In genomic region chr7:157559596-157560257, GRCh38 we compare ENCODE assay signal across 1 cellular context.
TF ChIP-seq lines count a peak whose summit lies in the region.

No MANE protein-coding gene starts in this region.

TF ChIP-seq in HepG2, 621 proteins besides CTCF, POLR2A, EP300 and RAD21 (continued from another document and continues in another):
- TF ChIP-seq, protein P1, sequence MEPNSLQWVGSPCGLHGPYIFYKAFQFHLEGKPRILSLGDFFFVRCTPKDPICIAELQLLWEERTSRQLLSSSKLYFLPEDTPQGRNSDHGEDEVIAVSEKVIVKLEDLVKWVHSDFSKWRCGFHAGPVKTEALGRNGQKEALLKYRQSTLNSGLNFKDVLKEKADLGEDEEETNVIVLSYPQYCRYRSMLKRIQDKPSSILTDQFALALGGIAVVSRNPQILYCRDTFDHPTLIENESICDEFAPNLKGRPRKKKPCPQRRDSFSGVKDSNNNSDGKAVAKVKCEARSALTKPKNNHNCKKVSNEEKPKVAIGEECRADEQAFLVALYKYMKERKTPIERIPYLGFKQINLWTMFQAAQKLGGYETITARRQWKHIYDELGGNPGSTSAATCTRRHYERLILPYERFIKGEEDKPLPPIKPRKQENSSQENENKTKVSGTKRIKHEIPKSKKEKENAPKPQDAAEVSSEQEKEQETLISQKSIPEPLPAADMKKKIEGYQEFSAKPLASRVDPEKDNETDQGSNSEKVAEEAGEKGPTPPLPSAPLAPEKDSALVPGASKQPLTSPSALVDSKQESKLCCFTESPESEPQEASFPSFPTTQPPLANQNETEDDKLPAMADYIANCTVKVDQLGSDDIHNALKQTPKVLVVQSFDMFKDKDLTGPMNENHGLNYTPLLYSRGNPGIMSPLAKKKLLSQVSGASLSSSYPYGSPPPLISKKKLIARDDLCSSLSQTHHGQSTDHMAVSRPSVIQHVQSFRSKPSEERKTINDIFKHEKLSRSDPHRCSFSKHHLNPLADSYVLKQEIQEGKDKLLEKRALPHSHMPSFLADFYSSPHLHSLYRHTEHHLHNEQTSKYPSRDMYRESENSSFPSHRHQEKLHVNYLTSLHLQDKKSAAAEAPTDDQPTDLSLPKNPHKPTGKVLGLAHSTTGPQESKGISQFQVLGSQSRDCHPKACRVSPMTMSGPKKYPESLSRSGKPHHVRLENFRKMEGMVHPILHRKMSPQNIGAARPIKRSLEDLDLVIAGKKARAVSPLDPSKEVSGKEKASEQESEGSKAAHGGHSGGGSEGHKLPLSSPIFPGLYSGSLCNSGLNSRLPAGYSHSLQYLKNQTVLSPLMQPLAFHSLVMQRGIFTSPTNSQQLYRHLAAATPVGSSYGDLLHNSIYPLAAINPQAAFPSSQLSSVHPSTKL (CRISPR knock-in tag; IDR thresholded peaks at IDR 0.05): peak; percentile 48; the same call in 1 of the 2 replicates
- no peak for TF ChIP-seq SMYD3 (CRISPR knock-in tag; IDR thresholded peaks at IDR 0.05)
- TF ChIP-seq JARID2 (CRISPR knock-in tag; IDR thresholded peaks at IDR 0.05; ENCODE audit: insufficient replicate concordance): no peak
- TF ChIP-seq ZNF367 (CRISPR knock-in tag; IDR thresholded peaks at IDR 0.05; ENCODE audit: borderline replicate concordance): no peak
- TF ChIP-seq TCF12 (IDR thresholded peaks at IDR 0.05): no peak
- TF ChIP-seq TCF12 (CRISPR knock-in tag; IDR thresholded peaks at IDR 0.05): no peak
- TF ChIP-seq SP1 (IDR thresholded peaks at IDR 0.05): no peak
- TF ChIP-seq SP1 (CRISPR knock-in tag; IDR thresholded peaks at IDR 0.05): peak; percentile 25; the same call in 1 of the 2 replicates
- TF ChIP-seq FOXO1 (CRISPR knock-in tag; IDR thresholded peaks at IDR 0.05): peak; percentile 44; the same call in 1 of the 2 replicates
- no peak for TF ChIP-seq ATM (IDR thresholded peaks at IDR 0.05; ENCODE audit: borderline replicate concordance)
- TF ChIP-seq ZC3H13 (CRISPR knock-in tag; IDR thresholded peaks at IDR 0.05): peak; percentile 7; the same call in 1 of the 2 replicates
- peak; percentile 62; the same call in 1 of the 2 replicates for TF ChIP-seq NCOR1 (IDR thresholded peaks at IDR 0.05; ENCODE audit: borderline replicate concordance, low read length)
- peak; percentile 39 for TF ChIP-seq HNRNPLL (IDR thresholded peaks at IDR 0.05; ENCODE audit: low read depth, low read length, poor library complexity, severe bottlenecking)
- peak; percentile 55; the same call in 1 of the 2 replicates for TF ChIP-seq ZNF670 (CRISPR knock-in tag; IDR thresholded peaks at IDR 0.05; ENCODE audit: borderline replicate concordance)
- peak; percentile 23; the same call in 1 of the 2 replicates for TF ChIP-seq ZNF629 (CRISPR knock-in tag; conservative IDR thresholded peaks at IDR 0.05)
- no peak for TF ChIP-seq ZNF343 (CRISPR knock-in tag; IDR thresholded peaks at IDR 0.05)
- no peak for TF ChIP-seq ZNF180 (CRISPR knock-in tag; IDR thresholded peaks at IDR 0.05; ENCODE audit: borderline replicate concordance, low read depth)
- no peak for TF ChIP-seq MIXL1 (CRISPR knock-in tag; IDR thresholded peaks at IDR 0.05)
- TF ChIP-seq CEBPB (IDR thresholded peaks at IDR 0.05; ENCODE audit: borderline replicate concordance, low read depth, low read length): 0 out of 2 replicates have a peak, but pooled peaks have one; percentile 1
- TF ChIP-seq SKIL (CRISPR knock-in tag; IDR thresholded peaks at IDR 0.05; ENCODE audit: borderline replicate concordance): no peak
- TF ChIP-seq TEAD3 (CRISPR knock-in tag; optimal IDR thresholded peaks at IDR 0.05; ENCODE audit: borderline replicate concordance): peak; percentile 48
- TF ChIP-seq, protein P2, sequence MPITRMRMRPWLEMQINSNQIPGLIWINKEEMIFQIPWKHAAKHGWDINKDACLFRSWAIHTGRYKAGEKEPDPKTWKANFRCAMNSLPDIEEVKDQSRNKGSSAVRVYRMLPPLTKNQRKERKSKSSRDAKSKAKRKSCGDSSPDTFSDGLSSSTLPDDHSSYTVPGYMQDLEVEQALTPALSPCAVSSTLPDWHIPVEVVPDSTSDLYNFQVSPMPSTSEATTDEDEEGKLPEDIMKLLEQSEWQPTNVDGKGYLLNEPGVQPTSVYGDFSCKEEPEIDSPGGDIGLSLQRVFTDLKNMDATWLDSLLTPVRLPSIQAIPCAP (CRISPR knock-in tag; IDR thresholded peaks at IDR 0.05; ENCODE audit: low read depth): no peak
- TF ChIP-seq GATAD2A (CRISPR knock-in tag; IDR thresholded peaks at IDR 0.05): 0 out of 2 replicates have a peak, but pooled peaks have one; percentile 27
- TF ChIP-seq HNRNPL (IDR thresholded peaks at IDR 0.05; ENCODE audit: low read depth, low read length): no peak
- peak; percentile 17; the same call in 1 of the 2 replicates for TF ChIP-seq ZGPAT (CRISPR knock-in tag; IDR thresholded peaks at IDR 0.05)
- TF ChIP-seq, protein P3, sequence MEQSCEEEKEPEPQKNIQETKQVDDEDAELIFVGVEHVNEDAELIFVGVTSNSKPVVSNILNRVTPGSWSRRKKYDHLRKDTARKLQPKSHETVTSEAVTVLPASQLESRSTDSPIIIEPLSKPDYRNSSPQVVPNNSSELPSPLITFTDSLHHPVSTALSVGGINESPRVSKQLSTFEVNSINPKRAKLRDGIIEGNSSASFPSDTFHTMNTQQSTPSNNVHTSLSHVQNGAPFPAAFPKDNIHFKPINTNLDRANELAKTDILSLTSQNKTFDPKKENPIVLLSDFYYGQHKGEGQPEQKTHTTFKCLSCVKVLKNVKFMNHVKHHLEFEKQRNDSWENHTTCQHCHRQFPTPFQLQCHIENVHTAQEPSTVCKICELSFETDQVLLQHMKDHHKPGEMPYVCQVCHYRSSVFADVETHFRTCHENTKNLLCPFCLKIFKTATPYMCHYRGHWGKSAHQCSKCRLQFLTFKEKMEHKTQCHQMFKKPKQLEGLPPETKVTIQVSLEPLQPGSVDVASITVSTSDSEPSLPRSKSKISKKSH (CRISPR knock-in tag; IDR thresholded peaks at IDR 0.05; ENCODE audit: borderline replicate concordance): 0 out of 2 replicates have a peak, but pooled peaks have one; percentile 28
- peak; percentile 20 for TF ChIP-seq SKI (IDR thresholded peaks at IDR 0.05; ENCODE audit: partially characterized antibody)
- 0 out of 2 replicates have a peak, but pooled peaks have one; percentile 48 for TF ChIP-seq ETV5 (CRISPR knock-in tag; IDR thresholded peaks at IDR 0.05; ENCODE audit: borderline replicate concordance)
- peak; percentile 46; the same call in 1 of the 2 replicates for TF ChIP-seq ZSCAN21 (CRISPR knock-in tag; IDR thresholded peaks at IDR 0.05; ENCODE audit: borderline replicate concordance)
- TF ChIP-seq ZNF619 (CRISPR knock-in tag; IDR thresholded peaks at IDR 0.05): no peak
- no peak for TF ChIP-seq STAT6 (CRISPR knock-in tag; IDR thresholded peaks at IDR 0.05; ENCODE audit: borderline replicate concordance)
- TF ChIP-seq, protein P4, sequence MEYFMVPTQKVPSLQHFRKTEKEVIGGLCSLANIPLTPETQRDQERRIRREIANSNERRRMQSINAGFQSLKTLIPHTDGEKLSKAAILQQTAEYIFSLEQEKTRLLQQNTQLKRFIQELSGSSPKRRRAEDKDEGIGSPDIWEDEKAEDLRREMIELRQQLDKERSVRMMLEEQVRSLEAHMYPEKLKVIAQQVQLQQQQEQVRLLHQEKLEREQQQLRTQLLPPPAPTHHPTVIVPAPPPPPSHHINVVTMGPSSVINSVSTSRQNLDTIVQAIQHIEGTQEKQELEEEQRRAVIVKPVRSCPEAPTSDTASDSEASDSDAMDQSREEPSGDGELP (IDR thresholded peaks at IDR 0.05; ENCODE audit: borderline replicate concordance, low read depth): peak; percentile 70; the same call in 1 of the 2 replicates
- TF ChIP-seq ZFP41 (CRISPR knock-in tag; IDR thresholded peaks at IDR 0.05; ENCODE audit: borderline replicate concordance): peak; percentile 18; the same call in 1 of the 2 replicates
- TF ChIP-seq, protein P5, sequence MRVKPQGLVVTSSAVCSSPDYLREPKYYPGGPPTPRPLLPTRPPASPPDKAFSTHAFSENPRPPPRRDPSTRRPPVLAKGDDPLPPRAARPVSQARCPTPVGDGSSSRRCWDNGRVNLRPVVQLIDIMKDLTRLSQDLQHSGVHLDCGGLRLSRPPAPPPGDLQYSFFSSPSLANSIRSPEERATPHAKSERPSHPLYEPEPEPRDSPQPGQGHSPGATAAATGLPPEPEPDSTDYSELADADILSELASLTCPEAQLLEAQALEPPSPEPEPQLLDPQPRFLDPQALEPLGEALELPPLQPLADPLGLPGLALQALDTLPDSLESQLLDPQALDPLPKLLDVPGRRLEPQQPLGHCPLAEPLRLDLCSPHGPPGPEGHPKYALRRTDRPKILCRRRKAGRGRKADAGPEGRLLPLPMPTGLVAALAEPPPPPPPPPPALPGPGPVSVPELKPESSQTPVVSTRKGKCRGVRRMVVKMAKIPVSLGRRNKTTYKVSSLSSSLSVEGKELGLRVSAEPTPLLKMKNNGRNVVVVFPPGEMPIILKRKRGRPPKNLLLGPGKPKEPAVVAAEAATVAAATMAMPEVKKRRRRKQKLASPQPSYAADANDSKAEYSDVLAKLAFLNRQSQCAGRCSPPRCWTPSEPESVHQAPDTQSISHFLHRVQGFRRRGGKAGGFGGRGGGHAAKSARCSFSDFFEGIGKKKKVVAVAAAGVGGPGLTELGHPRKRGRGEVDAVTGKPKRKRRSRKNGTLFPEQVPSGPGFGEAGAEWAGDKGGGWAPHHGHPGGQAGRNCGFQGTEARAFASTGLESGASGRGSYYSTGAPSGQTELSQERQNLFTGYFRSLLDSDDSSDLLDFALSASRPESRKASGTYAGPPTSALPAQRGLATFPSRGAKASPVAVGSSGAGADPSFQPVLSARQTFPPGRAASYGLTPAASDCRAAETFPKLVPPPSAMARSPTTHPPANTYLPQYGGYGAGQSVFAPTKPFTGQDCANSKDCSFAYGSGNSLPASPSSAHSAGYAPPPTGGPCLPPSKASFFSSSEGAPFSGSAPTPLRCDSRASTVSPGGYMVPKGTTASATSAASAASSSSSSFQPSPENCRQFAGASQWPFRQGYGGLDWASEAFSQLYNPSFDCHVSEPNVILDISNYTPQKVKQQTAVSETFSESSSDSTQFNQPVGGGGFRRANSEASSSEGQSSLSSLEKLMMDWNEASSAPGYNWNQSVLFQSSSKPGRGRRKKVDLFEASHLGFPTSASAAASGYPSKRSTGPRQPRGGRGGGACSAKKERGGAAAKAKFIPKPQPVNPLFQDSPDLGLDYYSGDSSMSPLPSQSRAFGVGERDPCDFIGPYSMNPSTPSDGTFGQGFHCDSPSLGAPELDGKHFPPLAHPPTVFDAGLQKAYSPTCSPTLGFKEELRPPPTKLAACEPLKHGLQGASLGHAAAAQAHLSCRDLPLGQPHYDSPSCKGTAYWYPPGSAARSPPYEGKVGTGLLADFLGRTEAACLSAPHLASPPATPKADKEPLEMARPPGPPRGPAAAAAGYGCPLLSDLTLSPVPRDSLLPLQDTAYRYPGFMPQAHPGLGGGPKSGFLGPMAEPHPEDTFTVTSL (CRISPR knock-in tag; IDR thresholded peaks at IDR 0.05; ENCODE audit: borderline replicate concordance): peak; percentile 62; the same call in 1 of the 2 replicates
- TF ChIP-seq ZNF382 (CRISPR knock-in tag; IDR thresholded peaks at IDR 0.05; ENCODE audit: borderline replicate concordance): no peak
- TF ChIP-seq, protein P6, sequence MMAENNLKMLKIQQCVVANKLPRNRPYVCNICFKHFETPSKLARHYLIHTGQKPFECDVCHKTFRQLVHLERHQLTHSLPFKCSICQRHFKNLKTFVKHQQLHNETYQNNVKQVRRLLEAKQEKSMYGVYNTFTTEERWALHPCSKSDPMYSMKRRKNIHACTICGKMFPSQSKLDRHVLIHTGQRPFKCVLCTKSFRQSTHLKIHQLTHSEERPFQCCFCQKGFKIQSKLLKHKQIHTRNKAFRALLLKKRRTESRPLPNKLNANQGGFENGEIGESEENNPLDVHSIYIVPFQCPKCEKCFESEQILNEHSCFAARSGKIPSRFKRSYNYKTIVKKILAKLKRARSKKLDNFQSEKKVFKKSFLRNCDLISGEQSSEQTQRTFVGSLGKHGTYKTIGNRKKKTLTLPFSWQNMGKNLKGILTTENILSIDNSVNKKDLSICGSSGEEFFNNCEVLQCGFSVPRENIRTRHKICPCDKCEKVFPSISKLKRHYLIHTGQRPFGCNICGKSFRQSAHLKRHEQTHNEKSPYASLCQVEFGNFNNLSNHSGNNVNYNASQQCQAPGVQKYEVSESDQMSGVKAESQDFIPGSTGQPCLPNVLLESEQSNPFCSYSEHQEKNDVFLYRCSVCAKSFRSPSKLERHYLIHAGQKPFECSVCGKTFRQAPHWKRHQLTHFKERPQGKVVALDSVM (CRISPR knock-in tag; IDR thresholded peaks at IDR 0.05): no peak
